Comparison of ENCODE assay signal across 18 cellular contexts in genomic region chr18:35747894-35748472, GRCh38.
"Had no signal": no experiment of that assay in that cellular context is flagged by ENCODE, and none has a peak within 500 bp of the region (broad histone marks: within the 10 kb centered on the region; RNA-seq: fewer than 3 reads in every experiment).

No MANE protein-coding gene starts in this region.

- H3K4me3 ChIP-seq: cardiac muscle cell, lung, right atrium auricular region, skin epidermis had no signal

- DNase-seq: activated CD4-positive, alpha-beta memory T cell treated with anti-CD3 and anti-CD28 coated beads, Interleukin-2, amount 10 ng/mL, durations not matched to agents 7 days and 5 days; activated CD4-positive, alpha-beta T cell treated with anti-CD3 and anti-CD28 coated beads for 36 hours; activated effector memory CD4-positive, alpha-beta T cell treated with Interleukin-2 at 50 U/mL for 16 hours; activated naive CD4-positive, alpha-beta T cell treated with anti-CD3 and anti-CD28 coated beads, Interleukin-2, amount 50 U/mL, for 16 hours; activated T-cell treated with anti-CD3 and anti-CD28 coated beads, Interleukin-2, amount 50 U/mL, for 24 hours; islet precursor cell; naive B cell; stimulated activated CD4-positive, alpha-beta T cell treated with anti-CD3 and anti-CD28 coated beads, Interleukin-4, amount 100 ng/mL, for 24 hours; T-helper 1 cell; T1000 had no signal

- H3K4me1 ChIP-seq: right atrium auricular region had no signal

- H3K9me3 ChIP-seq: neutrophil, right atrium auricular region had no signal

- H3K27me3 ChIP-seq: cardiac muscle cell, neutrophil, right atrium auricular region had no signal

- H3K36me3 ChIP-seq: cardiac muscle cell, neutrophil, right atrium auricular region had no signal

- H3K27ac Mint-ChIP-seq: activated CD4-positive, alpha-beta memory T cell treated with anti-CD3 and anti-CD28 coated beads, Interleukin-2, amount 10 ng/mL, durations not matched to agents 7 days and 5 days; activated CD4-positive, alpha-beta T cell treated with anti-CD3 and anti-CD28 coated beads for 36 hours; activated T-cell treated with anti-CD3 and anti-CD28 coated beads, Interleukin-2, amount 50 U/mL, for 24 hours; stimulated activated naive CD8-positive, alpha-beta T cell treated with anti-CD3 and anti-CD28 coated beads, Interleukin-15, Interleukin-2, amounts not matched to agents 100 ng/mL and 50 ng/mL, for 24 hours had no signal

- H3K9me3 Mint-ChIP-seq: stimulated activated naive CD8-positive, alpha-beta T cell treated with anti-CD3 and anti-CD28 coated beads, Interleukin-15, Interleukin-2, amounts not matched to agents 100 ng/mL and 50 ng/mL, for 24 hours had no signal

- H3K4me3 Mint-ChIP-seq: activated CD4-positive, alpha-beta memory T cell treated with anti-CD3 and anti-CD28 coated beads, Interleukin-2, amount 10 ng/mL, durations not matched to agents 7 days and 5 days; activated CD4-positive, alpha-beta T cell treated with anti-CD3 and anti-CD28 coated beads for 36 hours; activated T-cell treated with anti-CD3 and anti-CD28 coated beads, Interleukin-2, amount 50 U/mL, for 24 hours; naive B cell; stimulated activated naive CD8-positive, alpha-beta T cell treated with anti-CD3 and anti-CD28 coated beads, Interleukin-15, Interleukin-2, amounts not matched to agents 100 ng/mL and 50 ng/mL, for 24 hours had no signal

- ATAC-seq: activated CD4-positive, alpha-beta T cell treated with anti-CD3 and anti-CD28 coated beads for 36 hours; esophagus mucosa had no signal

- H3K27ac ChIP-seq: cardiac muscle cell, neutrophil, right atrium auricular region, skin epidermis, VCaP had no signal

- H3K4me1 Mint-ChIP-seq: activated CD4-positive, alpha-beta memory T cell treated with anti-CD3 and anti-CD28 coated beads, Interleukin-2, amount 10 ng/mL, durations not matched to agents 7 days and 5 days; activated CD4-positive, alpha-beta T cell treated with anti-CD3 and anti-CD28 coated beads for 36 hours; naive B cell had no signal
